ENCODE assay signal across 11 cellular contexts in genomic region chr22:42317691-42318547, GRCh38. TPM values are rescaled to one million over a fixed set of nuclear protein-coding genes. Genes with fewer than 3 reads are reported as not detected.
DNase-seq lines count a peak whose midpoint lies in the region; ATAC-seq and TF ChIP-seq lines count a peak whose summit lies in the region.
"Had no signal": no experiment of that assay in that cellular context is flagged by ENCODE, and none has a peak within 500 bp of the region (broad histone marks: within the 10 kb centered on the region; RNA-seq: fewer than 3 reads in every experiment).

No MANE protein-coding gene starts in this region.

- no peak overlapping the region for H3K9ac ChIP-seq in muscle layer of colon (ENCODE audit: low read length)

- TF ChIP-seq CTCF in breast epithelium (IDR thresholded peaks at IDR 0.05) (no peak), omental fat pad (IDR thresholded peaks at IDR 0.05) (no peak)
- no peak for TF ChIP-seq CTCF in activated CD8-positive, alpha-beta T cell treated with anti-CD3 and anti-CD28 coated beads for 36 hours (IDR thresholded peaks at IDR 0.05)

- peak; percentile 70 for DNase-seq in DMS153 (lab: John Stamatoyannopoulos, UW)
- peak; percentile 46 for DNase-seq in NCI-H2029 treated with DMSO at 0.1 percent for 48 hours (lab: John Stamatoyannopoulos, UW)
- peak in 1 of 2 donors; percentile 71 for DNase-seq in breast epithelium (ENCODE audit: low spot score in 2 of 2)
- DNase-seq in kidney glomerular epithelial cell (lab: John Stamatoyannopoulos, UW): no peak
- no peak for DNase-seq in omental fat pad (ENCODE audit: low spot score)
- DNase-seq in activated CD8-positive, alpha-beta T cell treated with anti-CD3 and anti-CD28 coated beads for 36 hours: no peak
- DNase-seq: activated B cell treated with CpG ODN at 0.5 μM for 24 hours; activated naive CD4-positive, alpha-beta T cell had no signal

- H3K36me3 Mint-ChIP-seq in activated CD8-positive, alpha-beta T cell treated with anti-CD3 and anti-CD28 coated beads for 36 hours (ENCODE audit: low read depth): no peaks in the 10 kb centered on the region

- peak overlapping the region in 1 of 3 donors; percentile 28 for H3K4me3 ChIP-seq in breast epithelium
- H3K4me3 ChIP-seq in muscle layer of colon (ENCODE audit: low read depth in 1 of 2, low read length in 2 of 2): peak overlapping the region in 1 of 2 donors; percentile 38
- H3K4me3 ChIP-seq: HAP-1 had no signal

- H3K27me3 Mint-ChIP-seq in activated CD8-positive, alpha-beta T cell treated with anti-CD3 and anti-CD28 coated beads for 36 hours: no peaks in the 10 kb centered on the region

- H3K27me3 ChIP-seq in breast epithelium: no peaks in the 10 kb centered on the region
- H3K27me3 ChIP-seq in muscle layer of colon (ENCODE audit: control insufficient read depth in 1 of 2, insufficient read depth in 2 of 2, low read length in 2 of 2): no peaks in the 10 kb centered on the region

- peaks cover 32% of the 10 kb centered on the region for H3K4me1 Mint-ChIP-seq in activated CD8-positive, alpha-beta T cell treated with anti-CD3 and anti-CD28 coated beads for 36 hours (ENCODE audit: low read depth)

- H3K36me3 ChIP-seq in breast epithelium: no peaks in the 10 kb centered on the region
- H3K36me3 ChIP-seq in muscle layer of colon (ENCODE audit: insufficient read depth, low read length): no peaks in the 10 kb centered on the region
- H3K36me3 ChIP-seq: HAP-1 had no signal

- H3K4me1 ChIP-seq in breast epithelium (peaks cover 13 to 35% of the 10 kb centered on the region in 2 donors), muscle layer of colon (ENCODE audit: insufficient read depth, low read length) (peaks cover 39% of the 10 kb centered on the region)

- H3K9me3 ChIP-seq in breast epithelium: no peaks in the 10 kb centered on the region
- H3K9me3 ChIP-seq in muscle layer of colon (ENCODE audit: low read length): no peaks in the 10 kb centered on the region
- H3K9me3 ChIP-seq: HAP-1 had no signal

- POLR2A ChIA-PET in activated CD8-positive, alpha-beta T cell treated with anti-CD3 and anti-CD28 coated beads for 36 hours (lab: Charles Lee): interaction anchor here (1.5 kb wide), 1 partner anchor 10 kb away, joined by 4 read pairs; no protein-coding TSS in a partner anchor

- H3K4me3 Mint-ChIP-seq in activated CD8-positive, alpha-beta T cell treated with anti-CD3 and anti-CD28 coated beads for 36 hours: no peak overlapping the region
- H3K4me3 Mint-ChIP-seq: activated B cell treated with CpG ODN at 0.5 μM for 24 hours had no signal

- intact Hi-C loops in breast epithelium (cut with DNase I; ENCODE audit: low total_unique reads): no loop called here
- intact Hi-C loops in activated CD8-positive, alpha-beta T cell treated with anti-CD3 and anti-CD28 coated beads for 36 hours (cut with micrococcal nuclease): no loop called here

- CTCF ChIA-PET in activated CD8-positive, alpha-beta T cell treated with anti-CD3 and anti-CD28 coated beads for 36 hours (lab: Charles Lee): no interaction called here

- H3K27ac ChIP-seq in breast epithelium: peak overlapping the region; percentile 82 to 84
- H3K27ac ChIP-seq in muscle layer of colon (ENCODE audit: low read depth, low read length): peak overlapping the region; percentile 73

- ATAC-seq in omental fat pad (ENCODE audit: low FRiP score) (no peak), GM21737 (IDR thresholded peaks at IDR 0.05; ENCODE audit: unreplicated experiment) (no peak)
- no peak for ATAC-seq in activated CD8-positive, alpha-beta T cell treated with anti-CD3 and anti-CD28 coated beads for 36 hours

- no peak for TF ChIP-seq POLR2A in breast epithelium (IDR thresholded peaks at IDR 0.05)

- H3K27ac Mint-ChIP-seq in activated CD8-positive, alpha-beta T cell treated with anti-CD3 and anti-CD28 coated beads for 36 hours: no peak overlapping the region
- H3K27ac Mint-ChIP-seq: activated B cell treated with CpG ODN at 0.5 μM for 24 hours had no signal

- no peaks in the 10 kb centered on the region for H3K9me3 Mint-ChIP-seq in activated CD8-positive, alpha-beta T cell treated with anti-CD3 and anti-CD28 coated beads for 36 hours
- H3K9me3 Mint-ChIP-seq: activated B cell treated with CpG ODN at 0.5 μM for 24 hours had no signal

RNA-seq across cellular contexts. Expression of gene TCF20, which starts 47.5 kb away (rescaled TPM):
- total RNA-seq in breast epithelium: 10 to 100 TPM; 24.2 to 43.3 (median 36.1) TPM
- total RNA-seq in omental fat pad: 10 to 100 TPM; 20.8 to 34.8 (median 23.3) TPM
- total RNA-seq in activated CD8-positive, alpha-beta T cell treated with anti-CD3 and anti-CD28 coated beads for 36 hours: 10 to 100 TPM; 58.7 to 58.9 TPM

Comparison
In these comparisons a context has a peak if more than half of its experiments do, and no peak if none do; other contexts are left out.
1. DNase-seq: peak in DMS153 (single experiment) and NCI-H2029 treated with DMSO at 0.1 percent for 48 hours (single experiment); none in kidney glomerular epithelial cell (single experiment), omental fat pad (single experiment) and activated CD8-positive, alpha-beta T cell treated with anti-CD3 and anti-CD28 coated beads for 36 hours (single experiment).